7 cellular contexts compared by ENCODE assay signal in the genomic region with DNA sequence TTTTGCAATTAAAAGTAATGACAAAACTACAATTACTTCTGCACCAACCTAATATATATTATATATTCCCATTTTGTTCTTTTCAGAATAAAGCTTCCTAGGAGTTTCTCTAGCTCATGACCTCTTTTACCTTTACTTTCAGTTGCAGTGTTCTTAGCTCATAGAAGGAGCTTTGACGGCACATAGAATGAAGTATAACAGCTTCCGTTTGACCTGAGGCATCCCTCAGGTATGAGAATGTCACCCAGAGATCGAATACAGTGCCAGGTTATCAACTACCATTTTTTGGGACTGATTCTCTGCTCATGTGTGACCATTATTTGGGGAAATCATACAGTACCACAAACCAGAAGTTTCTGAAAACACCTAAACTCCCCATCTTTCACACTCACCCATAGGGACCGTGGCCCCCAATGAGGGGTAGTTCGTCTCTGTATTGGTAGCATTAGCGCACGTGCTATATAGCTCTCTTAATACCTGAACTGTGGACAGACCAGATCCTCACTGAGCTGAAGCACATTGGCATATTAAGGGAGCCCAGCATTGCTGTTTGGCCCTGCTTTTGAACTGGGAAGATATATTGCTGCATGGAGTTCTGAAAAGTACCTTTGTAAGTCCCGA.
DNase-seq lines count a peak whose midpoint lies in the region; TF ChIP-seq lines count a peak whose summit lies in the region.

No MANE protein-coding gene starts in this region.

- H3K4me1 ChIP-seq in duodenal mucosa (ENCODE audit: control insufficient read depth in 1 of 2, insufficient read depth in 2 of 2, low read length in 2 of 2), result peaks cover 72 to 82% of the 10 kb centered on the region in 2 donors

- peaks cover 60% of the 10 kb centered on the region for H3K4me1 Mint-ChIP-seq in osteocyte (ENCODE audit: unreplicated experiment)

- H3K9me3 ChIP-seq in duodenal mucosa (ENCODE audit: control insufficient read depth in 1 of 2, low read length in 2 of 2), result no peaks in the 10 kb centered on the region

- H3K4me3 Mint-ChIP-seq in osteocyte (ENCODE audit: unreplicated experiment), result no peak overlapping the region

- H3K27ac ChIP-seq in duodenal mucosa (ENCODE audit: low read depth, low read length), result peak overlapping the region; percentile 74

- peak overlapping the region; percentile 32; the same call in 1 of the 2 replicates for H3K4me3 ChIP-seq in GM12864 (ENCODE audit: low read depth, low read length)
- H3K4me3 ChIP-seq in duodenal mucosa (ENCODE audit: low read depth in 1 of 2, low read length in 2 of 2), result peak overlapping the region; percentile 46 to 55

- H3K36me3 Mint-ChIP-seq in osteocyte (ENCODE audit: unreplicated experiment), result peaks cover 9% of the 10 kb centered on the region

- H3K9ac ChIP-seq in duodenal mucosa (ENCODE audit: low read depth in 1 of 2, low read length in 2 of 2), result peak overlapping the region; percentile 45 to 53

- TF ChIP-seq CTCF in GM12864 (IDR thresholded peaks at IDR 0.05; ENCODE audit: low read depth, low read length, missing control alignments) (no peak), osteocyte (IDR thresholded peaks at IDR 0.05) (no peak)

- no peaks in the 10 kb centered on the region for H3K9me3 Mint-ChIP-seq in osteocyte (ENCODE audit: unreplicated experiment)

- peak overlapping the region; percentile 93 for H3K27ac Mint-ChIP-seq in osteocyte (ENCODE audit: unreplicated experiment)

- DNase-seq in GM12864 (ENCODE audit: low read depth), result no peak
- peak; percentile 78 for DNase-seq in NCI-H526 treated with DMSO at 0.1 percent for 48 hours (lab: John Stamatoyannopoulos, UW)
- DNase-seq in osteocyte (ENCODE audit: extremely low spot score, unreplicated experiment), result no peak
- no peak for DNase-seq in GM19238 (ENCODE audit: insufficient read length, low spot score)
- no peak for DNase-seq in hypothalamus (lab: John Stamatoyannopoulos, UW)
- no peak for DNase-seq in SW 1271 (lab: John Stamatoyannopoulos, UW)

- no peaks in the 10 kb centered on the region for H3K27me3 Mint-ChIP-seq in osteocyte (ENCODE audit: unreplicated experiment)

- H3K27me3 ChIP-seq in duodenal mucosa (ENCODE audit: control insufficient read depth in 1 of 2, insufficient read depth in 2 of 2, low read length in 2 of 2), result no peaks in the 10 kb centered on the region

- peaks cover 0 to 6% of the 10 kb centered on the region in 2 donors for H3K36me3 ChIP-seq in duodenal mucosa (ENCODE audit: control insufficient read depth in 1 of 2, insufficient read depth in 2 of 2, low read length in 2 of 2)
